In genomic region chr12:1906579-1906978, GRCh38 we compare ENCODE assay signal across 22 cellular contexts. TPM values are rescaled to one million over a fixed set of nuclear protein-coding genes. Genes with fewer than 3 reads are reported as not detected.
"Had no signal": no experiment of that assay in that cellular context is flagged by ENCODE, and none has a peak within 500 bp of the region (broad histone marks: within the 10 kb centered on the region; RNA-seq: fewer than 3 reads in every experiment).

No MANE protein-coding gene starts in this region.

- H3K4me1 Mint-ChIP-seq: neural crest cell had no signal

- H3K4me3 Mint-ChIP-seq: activated CD4-positive, alpha-beta memory T cell treated with anti-CD3 and anti-CD28 coated beads for 36 hours; activated CD4-positive, alpha-beta T cell treated with anti-CD3 and anti-CD28 coated beads for 36 hours; activated naive CD8-positive, alpha-beta T cell treated with anti-CD3 and anti-CD28 coated beads, Interleukin-2, amount 10 ng/mL, durations not matched to agents 7 days and 5 days; neural crest cell had no signal

- DNase-seq: activated B cell treated with CpG ODN at 0.5 μM for 24 hours; activated CD4-positive, alpha-beta memory T cell treated with anti-CD3 and anti-CD28 coated beads for 36 hours; activated CD4-positive, alpha-beta T cell treated with anti-CD3 and anti-CD28 coated beads for 36 hours; activated naive CD4-positive, alpha-beta T cell; activated naive CD8-positive, alpha-beta T cell treated with anti-CD3 and anti-CD28 coated beads, Interleukin-2, amount 10 ng/mL, durations not matched to agents 7 days and 5 days; activated T-cell treated with anti-CD3 and anti-CD28 coated beads, Interleukin-2, amount 50 U/mL, for 1 hour; amniotic stem cell; esophagus squamous epithelium; gastrocnemius medialis; islet precursor cell; left cardiac atrium; lower lobe of right lung; naive B cell; occipital lobe; spleen; stimulated activated CD4-positive, alpha-beta T cell treated with anti-CD3 and anti-CD28 coated beads, Interleukin-4, amount 100 ng/mL, for 1 hour; stimulated activated naive CD4-positive, alpha-beta T cell; upper lobe of left lung had no signal

- H3K27ac Mint-ChIP-seq: activated B cell treated with CpG ODN at 0.5 μM for 24 hours; activated CD4-positive, alpha-beta memory T cell treated with anti-CD3 and anti-CD28 coated beads for 36 hours; activated CD4-positive, alpha-beta T cell treated with anti-CD3 and anti-CD28 coated beads for 36 hours; activated naive CD8-positive, alpha-beta T cell treated with anti-CD3 and anti-CD28 coated beads, Interleukin-2, amount 10 ng/mL, durations not matched to agents 7 days and 5 days had no signal

- H3K27ac ChIP-seq: breast epithelium, coronary artery, esophagus squamous epithelium, lower lobe of right lung, spleen, thoracic aorta, upper lobe of left lung had no signal

- H3K27me3 ChIP-seq: gastrocnemius medialis, upper lobe of left lung had no signal

- ATAC-seq: activated CD4-positive, alpha-beta T cell treated with anti-CD3 and anti-CD28 coated beads for 36 hours; lower lobe of right lung had no signal

- H3K36me3 ChIP-seq: breast epithelium, esophagus squamous epithelium, gastrocnemius medialis, lower lobe of right lung, spleen, thoracic aorta, upper lobe of left lung had no signal

- H3K4me1 ChIP-seq: breast epithelium had no signal

- H3K4me3 ChIP-seq: breast epithelium, coronary artery, esophagus squamous epithelium, gastrocnemius medialis, lower lobe of right lung, spleen, thoracic aorta, upper lobe of left lung had no signal

RNA-seq across cellular contexts. Expression of gene CACNA2D4, which starts 11.9 kb away (rescaled TPM):
- total RNA-seq: occipital lobe had no signal
